Comparison of ENCODE assay signal across 19 cellular contexts in the genomic region with DNA sequence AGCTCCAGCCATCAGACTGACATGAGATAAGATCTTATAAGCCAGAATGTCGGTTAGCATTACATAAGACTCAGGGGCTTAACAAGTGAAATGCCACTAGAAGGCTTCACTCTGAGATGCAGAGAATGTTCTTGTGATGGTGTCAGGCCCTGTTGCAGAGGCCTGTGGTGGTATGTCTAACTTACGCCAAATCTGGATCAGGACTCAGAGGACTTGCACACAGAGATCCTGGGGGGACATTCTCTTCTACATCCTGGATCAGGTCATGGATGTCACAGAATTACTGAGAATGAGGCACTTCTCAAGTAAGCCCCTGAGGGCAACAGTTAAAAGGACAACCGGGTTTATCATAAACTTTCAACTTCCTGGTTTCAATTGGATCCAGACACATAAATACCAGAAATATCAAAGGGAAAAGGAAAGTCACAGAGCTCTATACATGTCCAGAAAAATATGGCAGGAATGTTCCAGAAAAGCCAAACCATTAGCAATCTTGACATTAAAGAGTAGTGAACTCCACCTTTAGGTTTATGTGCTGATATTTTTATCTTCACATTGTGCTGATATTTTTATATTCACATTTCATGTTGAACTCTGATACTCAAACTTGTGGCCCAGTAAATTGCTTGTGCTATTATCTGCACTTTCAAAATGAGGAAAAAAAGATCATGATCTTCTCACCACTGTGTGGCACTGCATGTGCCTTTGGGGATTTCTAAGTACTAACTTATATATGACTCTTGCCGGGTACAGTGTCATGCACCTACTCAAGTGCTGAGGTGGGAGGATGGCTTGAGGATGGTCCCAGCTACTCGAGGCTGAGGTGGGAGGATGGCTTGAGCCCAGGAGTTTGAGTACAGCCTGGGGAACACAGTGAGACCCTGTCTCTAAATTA.
DNase-seq lines count a peak whose midpoint lies in the region; TF ChIP-seq lines count a peak whose summit lies in the region.
"Had no signal": no experiment of that assay in that cellular context is flagged by ENCODE, and none has a peak within 500 bp of the region (broad histone marks: within the 10 kb centered on the region; RNA-seq: fewer than 3 reads in every experiment).

No MANE protein-coding gene starts in this region.

- H3K4me1 ChIP-seq in CD8-positive, alpha-beta memory T cell (ENCODE audit: insufficient read depth, low read length): peaks cover 5% of the 10 kb centered on the region
- H3K4me1 ChIP-seq in tibial nerve: no peaks in the 10 kb centered on the region
- H3K4me1 ChIP-seq: right atrium auricular region, tibial artery had no signal

- peaks cover 0 to 2% (median 0%) of the 10 kb centered on the region in 5 donors for H3K9me3 Mint-ChIP-seq in CD8-positive, alpha-beta memory T cell
- H3K9me3 Mint-ChIP-seq: activated naive CD4-positive, alpha-beta T cell treated with anti-CD3 and anti-CD28 coated beads, Interleukin-2, amount 50 U/mL, for 24 hours; CD8-positive, alpha-beta T cell had no signal

- H3K27ac Mint-ChIP-seq in CD8-positive, alpha-beta memory T cell: no peak overlapping the region
- H3K27ac Mint-ChIP-seq: activated naive CD4-positive, alpha-beta T cell treated with anti-CD3 and anti-CD28 coated beads, Interleukin-2, amount 50 U/mL, for 24 hours; CD8-positive, alpha-beta T cell; IgD-negative memory B cell; naive thymus-derived CD8-positive, alpha-beta T cell had no signal

- no peaks in the 10 kb centered on the region for H3K9me3 ChIP-seq in SK-N-MC (ENCODE audit: low read depth, low read length)
- H3K9me3 ChIP-seq in CD8-positive, alpha-beta memory T cell (ENCODE audit: low read length): no peaks in the 10 kb centered on the region
- no peaks in the 10 kb centered on the region for H3K9me3 ChIP-seq in tibial nerve
- H3K9me3 ChIP-seq: left ventricle myocardium inferior, right atrium auricular region, tibial artery had no signal

- DNase-seq in HFF-Myc (ENCODE audit: extremely low read depth, low read depth) (peak; percentile 50), SK-N-MC (ENCODE audit: low read depth, low spot score) (peak; percentile 77), fibroblast of villous mesenchyme (ENCODE audit: low read depth) (peak; percentile 73), retinal pigment epithelial cell (ENCODE audit: low read depth) (peak; percentile 89), NCI-H446 treated with DMSO at 0.1 percent for 48 hours (lab: John Stamatoyannopoulos, UW) (no peak), NCI-H2107 (lab: John Stamatoyannopoulos, UW) (no peak), tibial nerve (ENCODE audit: low spot score in 2 of 2) (no peak)
- no peak for DNase-seq in CD8-positive, alpha-beta memory T cell
- DNase-seq: CD8-positive, alpha-beta T cell; GOT3; left ventricle myocardium inferior; naive thymus-derived CD8-positive, alpha-beta T cell; NCI-H1436 treated with DMSO at 0.1 percent for 48 hours; NCI-H69; stimulated activated CD4-positive, alpha-beta T cell treated with anti-CD3 and anti-CD28 coated beads, Interleukin-2, amount 100 ng/mL, for 48 hours; tibial artery had no signal

- TF ChIP-seq POLR2A in tibial nerve (IDR thresholded peaks at IDR 0.05): no peak

- H3K27ac ChIP-seq in SK-N-MC: no peak overlapping the region; the same call in 1 of the 2 replicates
- H3K27ac ChIP-seq in CD8-positive, alpha-beta memory T cell (ENCODE audit: low read depth, low read length): no peak overlapping the region
- H3K27ac ChIP-seq in tibial nerve: no peak overlapping the region
- H3K27ac ChIP-seq: left ventricle myocardium inferior, right atrium auricular region, tibial artery had no signal

- H3K4me3 ChIP-seq in HFF-Myc (replicated peaks; ENCODE audit: low read depth, low read length) (no peak overlapping the region), SK-N-MC (no peak overlapping the region), fibroblast of villous mesenchyme (ENCODE audit: low read depth, low read length) (no peak overlapping the region), retinal pigment epithelial cell (ENCODE audit: low read length) (no peak overlapping the region), tibial nerve (no peak overlapping the region)
- no peak overlapping the region for H3K4me3 ChIP-seq in CD8-positive, alpha-beta memory T cell (ENCODE audit: low read length)
- H3K4me3 ChIP-seq: left ventricle myocardium inferior, right atrium auricular region, tibial artery had no signal

- H3K9ac ChIP-seq in SK-N-MC (ENCODE audit: insufficient read length): no peak overlapping the region

- no peaks in the 10 kb centered on the region for H3K27me3 ChIP-seq in CD8-positive, alpha-beta memory T cell (ENCODE audit: insufficient read depth, low read length, poor library complexity, severe bottlenecking)
- H3K27me3 ChIP-seq in tibial nerve: no peaks in the 10 kb centered on the region
- H3K27me3 ChIP-seq: right atrium auricular region, tibial artery had no signal

- CTCF ChIA-PET in CD8-positive, alpha-beta memory T cell (lab: Charles Lee): no interaction called here

- H3K36me3 ChIP-seq in SK-N-MC (ENCODE audit: insufficient read depth, low read length) (no peaks in the 10 kb centered on the region), tibial nerve (no peaks in the 10 kb centered on the region)
- no peaks in the 10 kb centered on the region for H3K36me3 ChIP-seq in CD8-positive, alpha-beta memory T cell (ENCODE audit: insufficient read depth, low read length)
- H3K36me3 ChIP-seq: left ventricle myocardium inferior, right atrium auricular region, tibial artery had no signal

- H3K27me3 Mint-ChIP-seq in CD8-positive, alpha-beta memory T cell: peaks cover 6 to 15% of the 10 kb centered on the region in 2 donors
- H3K27me3 Mint-ChIP-seq: activated naive CD4-positive, alpha-beta T cell treated with anti-CD3 and anti-CD28 coated beads, Interleukin-2, amount 50 U/mL, for 24 hours had no signal

- TF ChIP-seq CTCF in HFF-Myc (IDR thresholded peaks at IDR 0.05; ENCODE audit: low read depth, low read length, missing control alignments) (no peak), fibroblast of villous mesenchyme (IDR thresholded peaks at IDR 0.05; ENCODE audit: insufficient read depth, low read depth, low read length) (no peak), retinal pigment epithelial cell (conservative IDR thresholded peaks at IDR 0.05; ENCODE audit: low read depth, low read length) (no peak), tibial nerve (IDR thresholded peaks at IDR 0.05) (no peak)

- H3K4me1 Mint-ChIP-seq in CD8-positive, alpha-beta memory T cell: peaks cover 0 to 24% (median 9%) of the 10 kb centered on the region in 3 donors
- H3K4me1 Mint-ChIP-seq: IgD-negative memory B cell had no signal

- TF ChIP-seq EP300 in tibial nerve (IDR thresholded peaks at IDR 0.05): no peak

- no peak overlapping the region for H3K4me3 Mint-ChIP-seq in CD8-positive, alpha-beta memory T cell
- H3K4me3 Mint-ChIP-seq: activated naive CD4-positive, alpha-beta T cell treated with anti-CD3 and anti-CD28 coated beads, Interleukin-2, amount 50 U/mL, for 24 hours; CD8-positive, alpha-beta T cell; IgD-negative memory B cell; naive thymus-derived CD8-positive, alpha-beta T cell had no signal

- H3K36me3 Mint-ChIP-seq in CD8-positive, alpha-beta memory T cell: no peaks in the 10 kb centered on the region
- H3K36me3 Mint-ChIP-seq: activated naive CD4-positive, alpha-beta T cell treated with anti-CD3 and anti-CD28 coated beads, Interleukin-2, amount 50 U/mL, for 24 hours; CD8-positive, alpha-beta T cell; IgD-negative memory B cell had no signal

- POLR2A ChIA-PET in CD8-positive, alpha-beta memory T cell (lab: Charles Lee): no interaction called here

- WGBS in tibial nerve, 2 donors: 55 to 59% methylated on average over 5 of the region's 5 CpGs

Comparison
In these comparisons a context has a peak if more than half of its experiments do, and no peak if none do; other contexts are left out.
1. DNase-seq: peak in HFF-Myc (single experiment), SK-N-MC (single experiment), fibroblast of villous mesenchyme (single experiment) and retinal pigment epithelial cell (single experiment); none in CD8-positive, alpha-beta memory T cell (0 of 5), NCI-H446 treated with DMSO at 0.1 percent for 48 hours (single experiment), NCI-H2107 (single experiment) and tibial nerve (0 of 2).